ENCODE assay signal across 1 cellular context in the genomic region with DNA sequence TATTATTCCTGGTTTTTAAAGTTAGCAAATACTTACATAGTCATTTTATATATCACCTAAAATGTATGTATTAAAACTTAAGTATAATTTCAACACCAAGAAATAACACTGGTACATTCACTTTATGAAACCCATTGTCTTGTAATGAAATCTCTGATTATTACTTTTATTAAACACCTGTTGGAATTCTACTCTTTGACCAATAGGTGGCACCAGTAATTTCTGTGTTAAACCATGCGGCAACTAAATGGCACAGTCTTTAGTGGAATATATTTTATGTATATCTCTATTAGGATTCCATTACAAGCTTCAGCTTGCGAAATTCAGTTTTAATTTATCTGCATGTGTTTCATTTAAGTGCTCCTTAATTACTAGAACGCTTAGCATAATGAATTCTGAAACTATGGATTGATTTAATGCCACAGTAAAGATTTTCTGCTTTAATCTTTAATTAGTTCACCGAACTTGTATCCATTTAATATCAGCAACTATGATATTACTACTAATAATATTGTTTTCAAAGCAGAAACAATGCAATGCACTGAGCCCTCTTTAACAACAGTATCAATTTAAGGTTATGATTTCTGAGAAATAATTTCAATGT.
TF ChIP-seq lines count a peak whose summit lies in the region.

No MANE protein-coding gene starts in this region.

TF ChIP-seq in H1, 55 proteins besides CTCF, POLR2A, EP300 and RAD21 (continued from another document):
- TF ChIP-seq, protein P1, sequence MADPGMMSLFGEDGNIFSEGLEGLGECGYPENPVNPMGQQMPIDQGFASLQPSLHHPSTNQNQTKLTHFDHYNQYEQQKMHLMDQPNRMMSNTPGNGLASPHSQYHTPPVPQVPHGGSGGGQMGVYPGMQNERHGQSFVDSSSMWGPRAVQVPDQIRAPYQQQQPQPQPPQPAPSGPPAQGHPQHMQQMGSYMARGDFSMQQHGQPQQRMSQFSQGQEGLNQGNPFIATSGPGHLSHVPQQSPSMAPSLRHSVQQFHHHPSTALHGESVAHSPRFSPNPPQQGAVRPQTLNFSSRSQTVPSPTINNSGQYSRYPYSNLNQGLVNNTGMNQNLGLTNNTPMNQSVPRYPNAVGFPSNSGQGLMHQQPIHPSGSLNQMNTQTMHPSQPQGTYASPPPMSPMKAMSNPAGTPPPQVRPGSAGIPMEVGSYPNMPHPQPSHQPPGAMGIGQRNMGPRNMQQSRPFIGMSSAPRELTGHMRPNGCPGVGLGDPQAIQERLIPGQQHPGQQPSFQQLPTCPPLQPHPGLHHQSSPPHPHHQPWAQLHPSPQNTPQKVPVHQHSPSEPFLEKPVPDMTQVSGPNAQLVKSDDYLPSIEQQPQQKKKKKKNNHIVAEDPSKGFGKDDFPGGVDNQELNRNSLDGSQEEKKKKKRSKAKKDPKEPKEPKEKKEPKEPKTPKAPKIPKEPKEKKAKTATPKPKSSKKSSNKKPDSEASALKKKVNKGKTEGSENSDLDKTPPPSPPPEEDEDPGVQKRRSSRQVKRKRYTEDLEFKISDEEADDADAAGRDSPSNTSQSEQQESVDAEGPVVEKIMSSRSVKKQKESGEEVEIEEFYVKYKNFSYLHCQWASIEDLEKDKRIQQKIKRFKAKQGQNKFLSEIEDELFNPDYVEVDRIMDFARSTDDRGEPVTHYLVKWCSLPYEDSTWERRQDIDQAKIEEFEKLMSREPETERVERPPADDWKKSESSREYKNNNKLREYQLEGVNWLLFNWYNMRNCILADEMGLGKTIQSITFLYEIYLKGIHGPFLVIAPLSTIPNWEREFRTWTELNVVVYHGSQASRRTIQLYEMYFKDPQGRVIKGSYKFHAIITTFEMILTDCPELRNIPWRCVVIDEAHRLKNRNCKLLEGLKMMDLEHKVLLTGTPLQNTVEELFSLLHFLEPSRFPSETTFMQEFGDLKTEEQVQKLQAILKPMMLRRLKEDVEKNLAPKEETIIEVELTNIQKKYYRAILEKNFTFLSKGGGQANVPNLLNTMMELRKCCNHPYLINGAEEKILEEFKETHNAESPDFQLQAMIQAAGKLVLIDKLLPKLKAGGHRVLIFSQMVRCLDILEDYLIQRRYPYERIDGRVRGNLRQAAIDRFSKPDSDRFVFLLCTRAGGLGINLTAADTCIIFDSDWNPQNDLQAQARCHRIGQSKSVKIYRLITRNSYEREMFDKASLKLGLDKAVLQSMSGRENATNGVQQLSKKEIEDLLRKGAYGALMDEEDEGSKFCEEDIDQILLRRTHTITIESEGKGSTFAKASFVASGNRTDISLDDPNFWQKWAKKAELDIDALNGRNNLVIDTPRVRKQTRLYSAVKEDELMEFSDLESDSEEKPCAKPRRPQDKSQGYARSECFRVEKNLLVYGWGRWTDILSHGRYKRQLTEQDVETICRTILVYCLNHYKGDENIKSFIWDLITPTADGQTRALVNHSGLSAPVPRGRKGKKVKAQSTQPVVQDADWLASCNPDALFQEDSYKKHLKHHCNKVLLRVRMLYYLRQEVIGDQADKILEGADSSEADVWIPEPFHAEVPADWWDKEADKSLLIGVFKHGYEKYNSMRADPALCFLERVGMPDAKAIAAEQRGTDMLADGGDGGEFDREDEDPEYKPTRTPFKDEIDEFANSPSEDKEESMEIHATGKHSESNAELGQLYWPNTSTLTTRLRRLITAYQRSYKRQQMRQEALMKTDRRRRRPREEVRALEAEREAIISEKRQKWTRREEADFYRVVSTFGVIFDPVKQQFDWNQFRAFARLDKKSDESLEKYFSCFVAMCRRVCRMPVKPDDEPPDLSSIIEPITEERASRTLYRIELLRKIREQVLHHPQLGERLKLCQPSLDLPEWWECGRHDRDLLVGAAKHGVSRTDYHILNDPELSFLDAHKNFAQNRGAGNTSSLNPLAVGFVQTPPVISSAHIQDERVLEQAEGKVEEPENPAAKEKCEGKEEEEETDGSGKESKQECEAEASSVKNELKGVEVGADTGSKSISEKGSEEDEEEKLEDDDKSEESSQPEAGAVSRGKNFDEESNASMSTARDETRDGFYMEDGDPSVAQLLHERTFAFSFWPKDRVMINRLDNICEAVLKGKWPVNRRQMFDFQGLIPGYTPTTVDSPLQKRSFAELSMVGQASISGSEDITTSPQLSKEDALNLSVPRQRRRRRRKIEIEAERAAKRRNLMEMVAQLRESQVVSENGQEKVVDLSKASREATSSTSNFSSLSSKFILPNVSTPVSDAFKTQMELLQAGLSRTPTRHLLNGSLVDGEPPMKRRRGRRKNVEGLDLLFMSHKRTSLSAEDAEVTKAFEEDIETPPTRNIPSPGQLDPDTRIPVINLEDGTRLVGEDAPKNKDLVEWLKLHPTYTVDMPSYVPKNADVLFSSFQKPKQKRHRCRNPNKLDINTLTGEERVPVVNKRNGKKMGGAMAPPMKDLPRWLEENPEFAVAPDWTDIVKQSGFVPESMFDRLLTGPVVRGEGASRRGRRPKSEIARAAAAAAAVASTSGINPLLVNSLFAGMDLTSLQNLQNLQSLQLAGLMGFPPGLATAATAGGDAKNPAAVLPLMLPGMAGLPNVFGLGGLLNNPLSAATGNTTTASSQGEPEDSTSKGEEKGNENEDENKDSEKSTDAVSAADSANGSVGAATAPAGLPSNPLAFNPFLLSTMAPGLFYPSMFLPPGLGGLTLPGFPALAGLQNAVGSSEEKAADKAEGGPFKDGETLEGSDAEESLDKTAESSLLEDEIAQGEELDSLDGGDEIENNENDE (IDR thresholded peaks at IDR 0.05; ENCODE audit: insufficient replicate concordance, low read length) = no peak
- TF ChIP-seq YY1 (IDR thresholded peaks at IDR 0.05; ENCODE audit: low read depth, low read length) = no peak
